8 cellular contexts compared by ENCODE assay signal in genomic region chr3:133930341-133930933, GRCh38. TPM values are rescaled to one million over a fixed set of nuclear protein-coding genes. Genes with fewer than 3 reads are reported as not detected.
DNase-seq lines count a peak whose midpoint lies in the region; ATAC-seq and TF ChIP-seq lines count a peak whose summit lies in the region.

No MANE protein-coding gene starts in this region.

- TF ChIP-seq POLR2A in right lobe of liver (IDR thresholded peaks at IDR 0.05) (no peak), lower leg skin (IDR thresholded peaks at IDR 0.05) (no peak)

- peak; percentile 74 for DNase-seq in AG20443 (ENCODE audit: low spot score)
- peak; percentile 73 for DNase-seq in H4 (ENCODE audit: low spot score)
- peak; percentile 32 for DNase-seq in NCI-H524 treated with DMSO at 0.1 percent for 48 hours (lab: John Stamatoyannopoulos, UW)
- peak; percentile 71 to 80 for DNase-seq in T47D (ENCODE audit: low read depth in 1 of 2, low spot score in 1 of 2)
- no peak for DNase-seq in right lobe of liver
- no peak for DNase-seq in lower leg skin (ENCODE audit: low spot score in 2 of 2)

- H3K9me3 ChIP-seq in right lobe of liver: no peaks in the 10 kb centered on the region

- 100% methylated on average over 1 of the region's 1 CpG for WGBS in right lobe of liver (ENCODE audit: insufficient coverage, low coverage, low lambda C conversion rate, missing lambda C conversion rate)
- 79 to 90% methylated on average over 1 of the region's 1 CpG for WGBS in lower leg skin, 2 donors

- H3K27me3 ChIP-seq in right lobe of liver: no peaks in the 10 kb centered on the region

- intact Hi-C loops in right lobe of liver (cut with DNase I): no loop called here
- intact Hi-C loops in lower leg skin (cut with DNase I; ENCODE audit: low total_unique reads): loop anchor here (10.0 kb wide), 1 partner anchor 284 kb away; no protein-coding TSS in a partner anchor

- in situ Hi-C loops in T47D (cut with HindIII; ENCODE audit: low pct_unique_long_range_greater_than_20kb, low sequenced_read_pairs): no loop called here

- H3K36me3 ChIP-seq in right lobe of liver: no peaks in the 10 kb centered on the region

- H3K27ac ChIP-seq in right lobe of liver: no peak overlapping the region

- no peak overlapping the region for H3K4me3 ChIP-seq in right lobe of liver
- no peak overlapping the region for H3K4me3 ChIP-seq in lower leg skin (ENCODE audit: low read depth, poor library complexity, severe bottlenecking)

- H3K4me1 ChIP-seq in right lobe of liver: peaks cover 0 to 10% (median 3%) of the 10 kb centered on the region in 4 donors

- ATAC-seq in right lobe of liver: peak in 2 of 4 donors; percentile 44 to 50
- no peak for ATAC-seq in GM21360 (IDR thresholded peaks at IDR 0.05; ENCODE audit: unreplicated experiment)
- ATAC-seq in HG03095 (IDR thresholded peaks at IDR 0.05; ENCODE audit: unreplicated experiment): no peak

- TF ChIP-seq CTCF in right lobe of liver (IDR thresholded peaks at IDR 0.05): peak; percentile 34 to 59 (median 50)
- peak in 1 of 3 donors; percentile 9 for TF ChIP-seq CTCF in lower leg skin (IDR thresholded peaks at IDR 0.05)

RNA-seq across cellular contexts. Expression of gene RAB6B, which starts 34.8 kb away (rescaled TPM):
- total RNA-seq in H4 (2014; rRNA removed; shearing (Covaris generic)): 1.1 and 1.5 TPM in 2 replicates
- total RNA-seq in right lobe of liver: under 1 TPM; 0.09 to 0.60 (median 0.36) TPM
- total RNA-seq in lower leg skin: 1 to 10 TPM in 1 of 4 donors, under 1 TPM in 3; 0.30 to 1.1 (median 0.65) TPM

Comparison
In these comparisons a context has a peak if more than half of its experiments do, and no peak if none do; other contexts are left out.
1. DNase-seq: peak in AG20443 (single experiment), H4 (single experiment), NCI-H524 treated with DMSO at 0.1 percent for 48 hours (single experiment) and T47D (2 of 2); none in right lobe of liver (0 of 3) and lower leg skin (0 of 2).